22 cellular contexts compared by ENCODE assay signal in genomic region chr17:58284613-58285421, GRCh38. TPM values are rescaled to one million over a fixed set of nuclear protein-coding genes. Genes with fewer than 3 reads are reported as not detected.
DNase-seq lines count a peak whose midpoint lies in the region; ATAC-seq and TF ChIP-seq lines count a peak whose summit lies in the region.
"Had no signal": no experiment of that assay in that cellular context is flagged by ENCODE, and none has a peak within 500 bp of the region (broad histone marks: within the 10 kb centered on the region; RNA-seq: fewer than 3 reads in every experiment).

No MANE protein-coding gene starts in this region.

- H3K9me3 ChIP-seq in Loucy (ENCODE audit: insufficient read depth, low read depth, low read length) = no peaks in the 10 kb centered on the region
- H3K9me3 ChIP-seq in neural progenitor cell (ENCODE audit: low read depth) = no peaks in the 10 kb centered on the region
- no peaks in the 10 kb centered on the region for H3K9me3 ChIP-seq in MM.1S (replicated peaks; ENCODE audit: insufficient read depth, low read length)
- H3K9me3 ChIP-seq: uterus had no signal

- H3K9me2 ChIP-seq in Loucy (replicated peaks; ENCODE audit: low read depth, low read length) (no peaks in the 10 kb centered on the region), MM.1S (replicated peaks; ENCODE audit: insufficient read depth, low read length) (no peaks in the 10 kb centered on the region)

- CTCF ChIA-PET in activated CD8-positive, alpha-beta T cell treated with anti-CD3 and anti-CD28 coated beads, Interleukin-2, amount 10 ng/mL, durations not matched to agents 7 days and 5 days (lab: Charles Lee) = interaction anchor here (1.4 kb wide), 1 partner anchor 19 kb away, joined by 3 read pairs; no protein-coding TSS in a partner anchor

- H3K4me3 Mint-ChIP-seq in activated CD8-positive, alpha-beta T cell treated with anti-CD3 and anti-CD28 coated beads, Interleukin-2, amount 10 ng/mL, durations not matched to agents 7 days and 5 days = no peak overlapping the region
- H3K4me3 Mint-ChIP-seq in neural progenitor cell = no peak overlapping the region
- H3K4me3 Mint-ChIP-seq: activated naive CD8-positive, alpha-beta T cell; mesothelial cell of epicardium; stimulated activated memory B cell treated with anti-CD40 and anti-IgM and Interleukin-4, amounts not matched to agents 10 μg/mL and 1 μg/mL and 100 μg/mL, for 72 hours; T-cell had no signal

- H3F3A ChIP-seq in Loucy (ENCODE audit: low read depth) (no peaks in the 10 kb centered on the region), neural progenitor cell (ENCODE audit: low read depth) (no peaks in the 10 kb centered on the region), MM.1S (ENCODE audit: insufficient read depth, low read length) (no peaks in the 10 kb centered on the region)

- H3K36me3 ChIP-seq in Loucy (ENCODE audit: insufficient read depth, low read length) = no peaks in the 10 kb centered on the region
- H3K36me3 ChIP-seq in neural progenitor cell = no peaks in the 10 kb centered on the region
- no peaks in the 10 kb centered on the region for H3K36me3 ChIP-seq in MM.1S (replicated peaks; ENCODE audit: insufficient read depth, low read length)
- H3K36me3 ChIP-seq: cardiac muscle cell, uterus had no signal

- no peak overlapping the region for H3K4me3 ChIP-seq in Loucy (ENCODE audit: low read length, poor library complexity, severe bottlenecking)
- H3K4me3 ChIP-seq in neural progenitor cell = no peak overlapping the region
- H3K4me3 ChIP-seq in MM.1S (ENCODE audit: low read length) = no peak overlapping the region
- H3K4me3 ChIP-seq: cardiac muscle cell, uterus had no signal

- TF ChIP-seq CTCF in Loucy (conservative IDR thresholded peaks at IDR 0.05; ENCODE audit: low read length) (no peak), neural progenitor cell (IDR thresholded peaks at IDR 0.05) (no peak), GM20000 (IDR thresholded peaks at IDR 0.05; ENCODE audit: extremely low read depth, missing control alignments) (no peak), MM.1S (IDR thresholded peaks at IDR 0.05; ENCODE audit: low read length) (no peak)

- H3K27me3 ChIP-seq in Loucy (ENCODE audit: insufficient read depth, low read length, poor library complexity, severe bottlenecking) = no peaks in the 10 kb centered on the region
- no peaks in the 10 kb centered on the region for H3K27me3 ChIP-seq in neural progenitor cell
- peaks cover 11% of the 10 kb centered on the region for H3K27me3 ChIP-seq in MM.1S (replicated peaks; ENCODE audit: insufficient read depth, low read length)
- H3K27me3 ChIP-seq: cardiac muscle cell, uterus had no signal

- peaks cover 4% of the 10 kb centered on the region for H3K27me3 Mint-ChIP-seq in activated CD8-positive, alpha-beta T cell treated with anti-CD3 and anti-CD28 coated beads, Interleukin-2, amount 10 ng/mL, durations not matched to agents 7 days and 5 days (ENCODE audit: low read depth)
- no peaks in the 10 kb centered on the region for H3K27me3 Mint-ChIP-seq in neural progenitor cell (ENCODE audit: insufficient read depth, low read depth)

- H4K20me1 ChIP-seq in Loucy (ENCODE audit: insufficient read depth, low read length, poor library complexity, severe bottlenecking) (no peaks in the 10 kb centered on the region), neural progenitor cell (ENCODE audit: low read depth) (no peaks in the 10 kb centered on the region), MM.1S (ENCODE audit: insufficient read depth, low read length) (no peaks in the 10 kb centered on the region)

- no peaks in the 10 kb centered on the region for H3K36me3 Mint-ChIP-seq in activated CD8-positive, alpha-beta T cell treated with anti-CD3 and anti-CD28 coated beads, Interleukin-2, amount 10 ng/mL, durations not matched to agents 7 days and 5 days (ENCODE audit: low read depth)
- no peaks in the 10 kb centered on the region for H3K36me3 Mint-ChIP-seq in neural progenitor cell
- H3K36me3 Mint-ChIP-seq: activated naive CD8-positive, alpha-beta T cell; mesothelial cell of epicardium; stimulated activated memory B cell treated with anti-CD40 and anti-IgM and Interleukin-4, amounts not matched to agents 10 μg/mL and 1 μg/mL and 100 μg/mL, for 72 hours; T-cell had no signal

- H3K4me1 ChIP-seq in Loucy (ENCODE audit: insufficient read depth, low read length, poor library complexity, severe bottlenecking) (peaks cover 51% of the 10 kb centered on the region), neural progenitor cell (peaks cover 13% of the 10 kb centered on the region), MM.1S (ENCODE audit: low read length) (peaks cover 6% of the 10 kb centered on the region; the same call in 1 of the 2 replicates)
- H3K4me1 ChIP-seq: foreskin keratinocyte, uterus had no signal

- H3K27ac ChIP-seq in neural progenitor cell (no peak overlapping the region), MM.1S (ENCODE audit: low read length) (no peak overlapping the region)
- H3K27ac ChIP-seq: cardiac muscle cell, foreskin keratinocyte, uterus had no signal

- no peaks in the 10 kb centered on the region for H3K9me3 Mint-ChIP-seq in activated CD8-positive, alpha-beta T cell treated with anti-CD3 and anti-CD28 coated beads, Interleukin-2, amount 10 ng/mL, durations not matched to agents 7 days and 5 days (ENCODE audit: insufficient read depth)
- no peaks in the 10 kb centered on the region for H3K9me3 Mint-ChIP-seq in neural progenitor cell
- H3K9me3 Mint-ChIP-seq: mesothelial cell of epicardium; stimulated activated memory B cell treated with anti-CD40 and anti-IgM and Interleukin-4, amounts not matched to agents 10 μg/mL and 1 μg/mL and 100 μg/mL, for 72 hours; T-cell had no signal

- peak; percentile 71 for DNase-seq in ELF-1 (ENCODE audit: low read depth, low spot score)
- peak; percentile 11 for DNase-seq in activated CD8-positive, alpha-beta T cell treated with anti-CD3 and anti-CD28 coated beads, Interleukin-2, amount 10 ng/mL, durations not matched to agents 7 days and 5 days
- peak; percentile 47 for DNase-seq in neural progenitor cell (ENCODE audit: low spot score)
- DNase-seq in GM20000 (ENCODE audit: low spot score) = no peak
- no peak for DNase-seq in effector CD8-positive, alpha-beta T cell (lab: John Stamatoyannopoulos, UW)
- DNase-seq in HUDEP-2 (lab: John Stamatoyannopoulos, UW; ENCODE audit: unreplicated experiment in 76 of 76) = no peak
- no peak for DNase-seq in MM.1S
- DNase-seq: activated T-cell treated with anti-CD3 and anti-CD28 coated beads, Interleukin-2, amount 50 U/mL, for 1 hour; DMS 273 treated with DMSO at 0.1 percent for 48 hours; foreskin keratinocyte; islet precursor cell; NCI-H146; T-cell; uterus had no signal

- H3K4me1 Mint-ChIP-seq in activated CD8-positive, alpha-beta T cell treated with anti-CD3 and anti-CD28 coated beads, Interleukin-2, amount 10 ng/mL, durations not matched to agents 7 days and 5 days (ENCODE audit: low read depth) = peaks cover 2% of the 10 kb centered on the region
- peaks cover 9% of the 10 kb centered on the region for H3K4me1 Mint-ChIP-seq in neural progenitor cell
- H3K4me1 Mint-ChIP-seq: stimulated activated memory B cell treated with anti-CD40 and anti-IgM and Interleukin-4, amounts not matched to agents 10 μg/mL and 1 μg/mL and 100 μg/mL, for 72 hours had no signal

- H3K27ac Mint-ChIP-seq in activated CD8-positive, alpha-beta T cell treated with anti-CD3 and anti-CD28 coated beads, Interleukin-2, amount 10 ng/mL, durations not matched to agents 7 days and 5 days = no peak overlapping the region
- no peak overlapping the region for H3K27ac Mint-ChIP-seq in neural progenitor cell
- H3K27ac Mint-ChIP-seq: activated naive CD8-positive, alpha-beta T cell; mesothelial cell of epicardium; stimulated activated memory B cell treated with anti-CD40 and anti-IgM and Interleukin-4, amounts not matched to agents 10 μg/mL and 1 μg/mL and 100 μg/mL, for 72 hours; T-cell had no signal

- peak overlapping the region; percentile 52 for H3K4me2 ChIP-seq in Loucy (ENCODE audit: low read depth, low read length, poor library complexity, severe bottlenecking)
- peak overlapping the region; percentile 60 for H3K4me2 ChIP-seq in neural progenitor cell
- H3K4me2 ChIP-seq in MM.1S (ENCODE audit: low read depth, low read length) = no peak overlapping the region

- POLR2A ChIA-PET in activated CD8-positive, alpha-beta T cell treated with anti-CD3 and anti-CD28 coated beads, Interleukin-2, amount 10 ng/mL, durations not matched to agents 7 days and 5 days (lab: Charles Lee) = interaction anchor here (1.2 kb wide), 1 partner anchor 347 kb away, joined by 3 read pairs; no protein-coding TSS in a partner anchor

- ATAC-seq in activated CD8-positive, alpha-beta T cell treated with anti-CD3 and anti-CD28 coated beads, Interleukin-2, amount 10 ng/mL, durations not matched to agents 7 days and 5 days = no peak
- ATAC-seq: foreskin keratinocyte; Panc1; stimulated activated memory B cell treated with anti-CD40 and anti-IgM and Interleukin-4, amounts not matched to agents 10 μg/mL and 1 μg/mL and 100 μg/mL, for 72 hours; T-cell had no signal

- H2AFZ ChIP-seq in Loucy (ENCODE audit: low read length) = peak overlapping the region; percentile 86
- peak overlapping the region; percentile 87 for H2AFZ ChIP-seq in neural progenitor cell (replicated peaks)
- H2AFZ ChIP-seq in MM.1S (ENCODE audit: low read length) = no peak overlapping the region

- H3K9ac ChIP-seq in Loucy (ENCODE audit: low read depth, low read length, poor library complexity, severe bottlenecking) (peak overlapping the region; percentile 38), neural progenitor cell (no peak overlapping the region), MM.1S (ENCODE audit: low read length) (no peak overlapping the region)

- H3K79me2 ChIP-seq in Loucy (ENCODE audit: insufficient read depth, low read length) = no peaks in the 10 kb centered on the region
- H3K79me2 ChIP-seq in neural progenitor cell (ENCODE audit: low read depth) = no peaks in the 10 kb centered on the region
- H3K79me2 ChIP-seq in MM.1S (ENCODE audit: low read length) = no peaks in the 10 kb centered on the region

RNA-seq across cellular contexts. Expression of gene MPO, which starts 4.1 kb away (rescaled TPM):
- not detected for total RNA-seq in activated CD8-positive, alpha-beta T cell treated with anti-CD3 and anti-CD28 coated beads, Interleukin-2, amount 10 ng/mL, durations not matched to agents 7 days and 5 days
- not detected in 2 replicates for total RNA-seq in neural progenitor cell (ENCODE audit: low replicate concordance)
- total RNA-seq: cardiac muscle cell, foreskin keratinocyte, H4, mesothelial cell of epicardium had no signal

RNA-seq across cellular contexts. Expression of gene TSPOAP1, which starts 43.8 kb away (rescaled TPM):
- 10 to 100 TPM; 45.8 to 51.5 TPM for total RNA-seq in activated CD8-positive, alpha-beta T cell treated with anti-CD3 and anti-CD28 coated beads, Interleukin-2, amount 10 ng/mL, durations not matched to agents 7 days and 5 days
- total RNA-seq in neural progenitor cell (ENCODE audit: low replicate concordance) = 13.8 and 48.7 TPM in 2 replicates
- total RNA-seq: H4 had no signal

RNA-seq across cellular contexts. Expression of gene LPO, which starts 46.4 kb away (rescaled TPM):
- total RNA-seq in activated CD8-positive, alpha-beta T cell treated with anti-CD3 and anti-CD28 coated beads, Interleukin-2, amount 10 ng/mL, durations not matched to agents 7 days and 5 days = not detected
- not detected in 2 replicates for total RNA-seq in neural progenitor cell (ENCODE audit: low replicate concordance)
- total RNA-seq: cardiac muscle cell, foreskin keratinocyte, H4, skeletal muscle tissue, T-cell, uterus had no signal

Comparison
In these comparisons a context has a peak if more than half of its experiments do, and no peak if none do; other contexts are left out.
1. DNase-seq: peak in ELF-1 (single experiment), activated CD8-positive, alpha-beta T cell treated with anti-CD3 and anti-CD28 coated beads, Interleukin-2, amount 10 ng/mL, durations not matched to agents 7 days and 5 days (single experiment) and neural progenitor cell (single experiment); none in GM20000 (single experiment), effector CD8-positive, alpha-beta T cell (single experiment), HUDEP-2 (0 of 76) and MM.1S (single experiment).